ENCODE assay signal across 15 cellular contexts in the genomic region with DNA sequence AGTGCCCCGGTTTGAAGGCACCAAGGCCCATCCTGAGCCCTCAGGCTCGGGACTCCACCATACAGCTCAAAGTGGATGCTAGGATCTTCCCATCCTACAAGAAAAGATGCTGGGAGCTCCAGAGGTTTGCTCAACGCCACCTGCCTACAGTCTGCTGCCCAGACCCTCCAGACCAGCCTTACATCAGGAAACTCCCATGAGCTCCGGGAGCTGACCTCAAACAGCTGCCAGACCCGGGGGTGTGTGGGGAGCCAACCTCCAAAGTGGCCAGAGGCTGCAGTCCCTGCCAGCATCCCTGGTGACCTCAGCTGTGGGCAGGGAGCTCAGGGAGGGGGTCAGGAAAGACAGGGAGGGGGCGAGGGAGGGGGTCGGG. TPM values are rescaled to one million over a fixed set of nuclear protein-coding genes. Genes with fewer than 3 reads are reported as not detected.
DNase-seq lines count a peak whose midpoint lies in the region; ATAC-seq and TF ChIP-seq lines count a peak whose summit lies in the region.
"Had no signal": no experiment of that assay in that cellular context is flagged by ENCODE, and none has a peak within 500 bp of the region (broad histone marks: within the 10 kb centered on the region; RNA-seq: fewer than 3 reads in every experiment).

No MANE protein-coding gene starts in this region.

- peak overlapping the region; percentile 73 for H2AK5ac ChIP-seq in neuronal stem cell (ENCODE audit: low read depth, low read length)

- H2BK12ac ChIP-seq in neuronal stem cell (ENCODE audit: low read length) = no peak overlapping the region

- H3K4ac ChIP-seq in neuronal stem cell (ENCODE audit: low read length) = no peak overlapping the region

- H3K9me3 ChIP-seq in BE2C (no peaks in the 10 kb centered on the region), colonic mucosa (no peaks in the 10 kb centered on the region), neuronal stem cell (replicated peaks in 1 of 2; ENCODE audit: control insufficient read depth in 2 of 2, insufficient read depth in 1 of 2, low read depth in 1 of 2, low read length in 2 of 2) (peaks cover 0 to 2% of the 10 kb centered on the region in 2 donors)
- no peaks in the 10 kb centered on the region for H3K9me3 ChIP-seq in naive thymus-derived CD4-positive, alpha-beta T cell (ENCODE audit: control insufficient read depth in 2 of 3, low read length in 3 of 3)

- peak overlapping the region; percentile 77 for H3K4me3 Mint-ChIP-seq in HFFc6
- H3K4me3 Mint-ChIP-seq in naive thymus-derived CD4-positive, alpha-beta T cell = peak overlapping the region in 2 of 10 donors; percentile 29 to 69
- H3K4me3 Mint-ChIP-seq: activated naive CD8-positive, alpha-beta T cell treated with anti-CD3 and anti-CD28 coated beads, Interleukin-2, amount 10 ng/mL, durations not matched to agents 7 days and 5 days had no signal

- H3K36me3 ChIP-seq in BE2C (no peaks in the 10 kb centered on the region), colonic mucosa (no peaks in the 10 kb centered on the region), neuronal stem cell (replicated peaks in 1 of 2; ENCODE audit: control insufficient read depth in 2 of 2, insufficient read depth in 2 of 2, low read length in 2 of 2) (no peaks in the 10 kb centered on the region)
- no peaks in the 10 kb centered on the region for H3K36me3 ChIP-seq in naive thymus-derived CD4-positive, alpha-beta T cell (ENCODE audit: control insufficient read depth in 2 of 3, insufficient read depth in 3 of 3, low read length in 3 of 3)

- TF ChIP-seq CTCF in BE2C (IDR thresholded peaks at IDR 0.05; ENCODE audit: low read depth, low read length) = no peak
- TF ChIP-seq CTCF in HFFc6 (IDR thresholded peaks at IDR 0.05) = no peak
- no peak for TF ChIP-seq CTCF in colonic mucosa (IDR thresholded peaks at IDR 0.05)

- H3K79me1 ChIP-seq in neuronal stem cell (ENCODE audit: low read depth, low read length) = no peaks in the 10 kb centered on the region

- peaks cover 7% of the 10 kb centered on the region for H3K27me3 Mint-ChIP-seq in HFFc6 (ENCODE audit: insufficient read depth)
- H3K27me3 Mint-ChIP-seq in naive thymus-derived CD4-positive, alpha-beta T cell = peaks cover 0 to 5% (median 0%) of the 10 kb centered on the region in 5 donors

- H3K36me3 Mint-ChIP-seq in HFFc6 (ENCODE audit: low read depth) = no peaks in the 10 kb centered on the region
- H3K36me3 Mint-ChIP-seq in naive thymus-derived CD4-positive, alpha-beta T cell = peaks cover 0 to 6% (median 0%) of the 10 kb centered on the region in 5 donors
- H3K36me3 Mint-ChIP-seq: activated naive CD8-positive, alpha-beta T cell treated with anti-CD3 and anti-CD28 coated beads, Interleukin-2, amount 10 ng/mL, durations not matched to agents 7 days and 5 days; CD4-positive, CD25-positive, alpha-beta regulatory T cell; IgD-negative memory B cell had no signal

- peak overlapping the region; percentile 68 for H3K18ac ChIP-seq in neuronal stem cell (ENCODE audit: low read length)

- H3K9ac ChIP-seq in colonic mucosa (ENCODE audit: low read depth in 2 of 2, low read length in 2 of 2) (peak overlapping the region; percentile 6 to 68), neuronal stem cell (ENCODE audit: low read depth, low read length, poor library complexity) (no peak overlapping the region)

- no peak overlapping the region for H3K14ac ChIP-seq in neuronal stem cell (ENCODE audit: low read length)

- H3K4me3 ChIP-seq in BE2C (ENCODE audit: low read depth, low read length) = 0 out of 2 replicates have a peak overlapping the region, but pooled peaks have one; percentile 40
- peak overlapping the region; percentile 1 for H3K4me3 ChIP-seq in colonic mucosa
- H3K4me3 ChIP-seq in neuronal stem cell (ENCODE audit: low read length in 2 of 2) = no peak overlapping the region
- H3K4me3 ChIP-seq in naive thymus-derived CD4-positive, alpha-beta T cell (ENCODE audit: low read length) = no peak overlapping the region

- no peak overlapping the region for H3K23ac ChIP-seq in neuronal stem cell (ENCODE audit: low read depth, low read length, poor library complexity)

- no peaks in the 10 kb centered on the region for H3K4me1 Mint-ChIP-seq in HFFc6 (ENCODE audit: low read depth)
- H3K4me1 Mint-ChIP-seq in naive thymus-derived CD4-positive, alpha-beta T cell = peaks cover 0 to 13% (median 6%) of the 10 kb centered on the region in 7 donors

- H2AFZ ChIP-seq in neuronal stem cell (ENCODE audit: low read length) = peak overlapping the region; percentile 93

- intact Hi-C loops in colonic mucosa (cut with DNase I) = no loop called here
- intact Hi-C loops in naive thymus-derived CD4-positive, alpha-beta T cell (cut with micrococcal nuclease) = loop anchor here in 1 of 2 donors (5.0 kb wide), 1 partner anchor 1878 kb away; no protein-coding TSS in a partner anchor

- H3K4me2 ChIP-seq in neuronal stem cell (ENCODE audit: insufficient read depth, low read length, poor library complexity, severe bottlenecking) = no peak overlapping the region

- H3K4me1 ChIP-seq in BE2C (no peaks in the 10 kb centered on the region), colonic mucosa (peaks cover 3% of the 10 kb centered on the region), neuronal stem cell (ENCODE audit: control insufficient read depth in 2 of 2, insufficient read depth in 1 of 2, low read depth in 1 of 2, low read length in 2 of 2) (peaks cover 0 to 3% of the 10 kb centered on the region in 2 donors)
- H3K4me1 ChIP-seq in naive thymus-derived CD4-positive, alpha-beta T cell (ENCODE audit: control insufficient read depth in 2 of 2, insufficient read depth in 2 of 2, low read length in 2 of 2) = peaks cover 6 to 9% of the 10 kb centered on the region in 2 donors

- POLR2A ChIA-PET in naive thymus-derived CD4-positive, alpha-beta T cell (lab: Charles Lee) = no interaction called here

- H2BK5ac ChIP-seq in neuronal stem cell (ENCODE audit: low read length) = no peak overlapping the region

- no peak overlapping the region for H2BK120ac ChIP-seq in neuronal stem cell (ENCODE audit: low read depth, low read length)

- no peaks in the 10 kb centered on the region for H3K27me3 ChIP-seq in BE2C
- no peaks in the 10 kb centered on the region for H3K27me3 ChIP-seq in colonic mucosa
- no peaks in the 10 kb centered on the region for H3K27me3 ChIP-seq in neuronal stem cell (ENCODE audit: control insufficient read depth in 3 of 3, insufficient read depth in 3 of 3, low read depth in 1 of 3, low read length in 3 of 3)
- H3K27me3 ChIP-seq in naive thymus-derived CD4-positive, alpha-beta T cell (ENCODE audit: control insufficient read depth in 2 of 2, insufficient read depth in 2 of 2, low read length in 2 of 2) = no peaks in the 10 kb centered on the region

- ATAC-seq in naive thymus-derived CD4-positive, alpha-beta T cell = no peak
- no peak for ATAC-seq in HG03571 (IDR thresholded peaks at IDR 0.05; ENCODE audit: unreplicated experiment)

- no CpG with 5 or more reads among the region's 7 CpGs for WGBS in neuronal stem cell (ENCODE audit: extremely low coverage in 2 of 2, insufficient read length in 2 of 2, insufficient replicate concordance in 1 of 2), 2 donors

- H3K27ac ChIP-seq in colonic mucosa (peak overlapping the region; percentile 48), neuronal stem cell (replicated peaks; ENCODE audit: low read length) (no peak overlapping the region)
- no peak overlapping the region for H3K27ac ChIP-seq in naive thymus-derived CD4-positive, alpha-beta T cell (ENCODE audit: low read depth, low read length)

- peak overlapping the region; percentile 51; the same call in 1 of the 2 replicates for H3K27ac Mint-ChIP-seq in HFFc6
- peak overlapping the region in 1 of 9 donors; percentile 42 for H3K27ac Mint-ChIP-seq in naive thymus-derived CD4-positive, alpha-beta T cell
- H3K27ac Mint-ChIP-seq: activated naive CD8-positive, alpha-beta T cell treated with anti-CD3 and anti-CD28 coated beads, Interleukin-2, amount 10 ng/mL, durations not matched to agents 7 days and 5 days; CD4-positive, CD25-positive, alpha-beta regulatory T cell; IgD-negative memory B cell had no signal

- H4K8ac ChIP-seq in neuronal stem cell (ENCODE audit: low read depth, low read length) = no peak overlapping the region

- DNase-seq in BE2C (no peak), HFFc6 (no peak), colonic mucosa (no peak), neuronal stem cell (ENCODE audit: low spot score) (no peak), NCI-H2081 treated with DMSO at 0.1 percent for 48 hours (lab: John Stamatoyannopoulos, UW) (no peak), COR-L47 (lab: John Stamatoyannopoulos, UW) (no peak)
- DNase-seq in naive thymus-derived CD4-positive, alpha-beta T cell = no peak
- DNase-seq: activated naive CD8-positive, alpha-beta T cell treated with anti-CD3 and anti-CD28 coated beads, Interleukin-2, amount 10 ng/mL, durations not matched to agents 7 days and 5 days; CD4-positive, CD25-positive, alpha-beta regulatory T cell; cerebellar nuclear complex; stimulated activated CD4-positive, alpha-beta T cell treated with anti-CD3 and anti-CD28 coated beads, Interleukin-4, amount 100 ng/mL, for 4 hours had no signal

- H2BK15ac ChIP-seq in neuronal stem cell (ENCODE audit: low read length) = peak overlapping the region; percentile 42

- H3K9me3 Mint-ChIP-seq in HFFc6 = 0 out of 2 replicates have a peak, but pooled peaks cover under 1% of the 10 kb centered on the region
- peaks cover 0 to 5% (median 0%) of the 10 kb centered on the region in 11 donors for H3K9me3 Mint-ChIP-seq in naive thymus-derived CD4-positive, alpha-beta T cell
- H3K9me3 Mint-ChIP-seq: activated naive CD8-positive, alpha-beta T cell treated with anti-CD3 and anti-CD28 coated beads, Interleukin-2, amount 10 ng/mL, durations not matched to agents 7 days and 5 days; IgD-negative memory B cell had no signal

- no peak overlapping the region for H4K91ac ChIP-seq in neuronal stem cell (ENCODE audit: low read depth, low read length, poor library complexity)

- CTCF ChIA-PET in naive thymus-derived CD4-positive, alpha-beta T cell (lab: Charles Lee) = interaction anchor here (0.6 to 0.9 kb wide), 3 partner anchors 21 to 1273 kb away, joined by 3 to 4 read pairs (median 3); a partner anchor contains a TSS

RNA-seq across cellular contexts. Expression of a gene that starts 43.8 kb away (rescaled TPM):
- polyA plus RNA-seq in BE2C (2012; ENCODE audit: insufficient read depth, insufficient read length, low read depth) = not detected
- total RNA-seq in HFFc6 (2021; fragmentation: NEBNext Ultra II Directional; extraction: Animal tissue kit (Norgen Biotek cat#: 25700)) = not detected
- total RNA-seq in colonic mucosa = not detected
- polyA plus RNA-seq in neuronal stem cell (2013, experiment 1 of 2) = 0.78 TPM
- polyA plus RNA-seq in neuronal stem cell (2013, experiment 2 of 2) = 0.76 TPM
- total RNA-seq in naive thymus-derived CD4-positive, alpha-beta T cell = not detected
- polyA plus RNA-seq in naive thymus-derived CD4-positive, alpha-beta T cell = not detected
- total RNA-seq: activated naive CD8-positive, alpha-beta T cell treated with anti-CD3 and anti-CD28 coated beads, Interleukin-2, amount 10 ng/mL, durations not matched to agents 7 days and 5 days; CD4-positive, CD25-positive, alpha-beta regulatory T cell; esophagus mucosa; renal cortical epithelial cell had no signal
- polyA plus RNA-seq: CD4-positive, CD25-positive, alpha-beta regulatory T cell; IgD-negative memory B cell had no signal

Comparison
In these comparisons a context has a peak if more than half of its experiments do, and no peak if none do; other contexts are left out.
1. H3K4me3 ChIP-seq: peak in BE2C (single experiment) and colonic mucosa (single experiment); none in neuronal stem cell (0 of 2) and naive thymus-derived CD4-positive, alpha-beta T cell (single experiment).